1 cellular context compared by ENCODE assay signal in the genomic region with DNA sequence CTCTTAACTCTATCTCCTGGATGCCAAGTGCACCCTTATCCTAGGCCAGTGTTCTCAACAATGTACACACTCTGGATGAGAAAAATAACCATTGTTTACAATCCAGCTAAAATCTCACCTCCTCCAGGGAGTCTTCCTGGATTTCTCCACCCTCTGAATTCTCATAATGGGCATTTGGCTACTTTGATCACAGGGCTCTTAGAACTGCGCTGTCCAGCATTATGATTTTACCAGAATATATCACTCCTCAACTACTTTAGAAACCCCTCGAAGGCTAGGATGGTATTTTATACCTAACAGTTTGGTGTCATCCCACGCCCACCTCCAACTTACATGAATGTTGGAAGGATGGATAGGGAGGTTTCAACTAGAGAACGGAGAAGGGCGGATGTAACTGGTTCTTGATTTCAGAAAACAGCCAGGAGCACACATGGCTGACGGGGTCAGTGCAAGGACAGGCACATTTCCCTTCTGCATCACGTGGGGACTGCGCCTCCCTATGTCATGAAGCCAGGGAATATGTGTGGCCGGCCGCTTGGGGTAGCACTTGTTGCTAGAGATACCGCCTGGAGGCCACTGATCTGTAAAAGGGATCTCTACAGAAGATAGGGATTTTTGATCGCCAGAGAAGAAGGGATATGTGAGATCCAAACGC.
TF ChIP-seq lines count a peak whose summit lies in the region.

No MANE protein-coding gene starts in this region.

TF ChIP-seq in IMR-90, 13 proteins besides CTCF, POLR2A, EP300 and RAD21 (continued from another document):
- TF ChIP-seq, protein P1, sequence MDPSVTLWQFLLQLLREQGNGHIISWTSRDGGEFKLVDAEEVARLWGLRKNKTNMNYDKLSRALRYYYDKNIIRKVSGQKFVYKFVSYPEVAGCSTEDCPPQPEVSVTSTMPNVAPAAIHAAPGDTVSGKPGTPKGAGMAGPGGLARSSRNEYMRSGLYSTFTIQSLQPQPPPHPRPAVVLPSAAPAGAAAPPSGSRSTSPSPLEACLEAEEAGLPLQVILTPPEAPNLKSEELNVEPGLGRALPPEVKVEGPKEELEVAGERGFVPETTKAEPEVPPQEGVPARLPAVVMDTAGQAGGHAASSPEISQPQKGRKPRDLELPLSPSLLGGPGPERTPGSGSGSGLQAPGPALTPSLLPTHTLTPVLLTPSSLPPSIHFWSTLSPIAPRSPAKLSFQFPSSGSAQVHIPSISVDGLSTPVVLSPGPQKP (IDR thresholded peaks at IDR 0.05; ENCODE audit: borderline replicate concordance, low read depth, low read length) = no peak
- TF ChIP-seq FOS (IDR thresholded peaks at IDR 0.05; ENCODE audit: low read depth, low read length) (no peak), MAFK (IDR thresholded peaks at IDR 0.05; ENCODE audit: low read depth, low read length) (no peak), RFX5 (IDR thresholded peaks at IDR 0.05; ENCODE audit: low read depth, low read length) (no peak), BHLHE40 (IDR thresholded peaks at IDR 0.05; ENCODE audit: low read depth, low read length) (peak; percentile 42; the same call in 1 of the 2 replicates), MXI1 (IDR thresholded peaks at IDR 0.05; ENCODE audit: borderline replicate concordance, low read depth, low read length) (peak; percentile 83; the same call in 1 of the 2 replicates), RCOR1 (IDR thresholded peaks at IDR 0.05; ENCODE audit: insufficient replicate concordance, low read length) (peak; percentile 3), CEBPB (IDR thresholded peaks at IDR 0.05; ENCODE audit: low read depth, low read length) (no peak), SMC3 (IDR thresholded peaks at IDR 0.05; ENCODE audit: low read depth, low read length) (no peak)
- TF ChIP-seq, protein P2, sequence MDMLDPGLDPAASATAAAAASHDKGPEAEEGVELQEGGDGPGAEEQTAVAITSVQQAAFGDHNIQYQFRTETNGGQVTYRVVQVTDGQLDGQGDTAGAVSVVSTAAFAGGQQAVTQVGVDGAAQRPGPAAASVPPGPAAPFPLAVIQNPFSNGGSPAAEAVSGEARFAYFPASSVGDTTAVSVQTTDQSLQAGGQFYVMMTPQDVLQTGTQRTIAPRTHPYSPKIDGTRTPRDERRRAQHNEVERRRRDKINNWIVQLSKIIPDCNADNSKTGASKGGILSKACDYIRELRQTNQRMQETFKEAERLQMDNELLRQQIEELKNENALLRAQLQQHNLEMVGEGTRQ (IDR thresholded peaks at IDR 0.05; ENCODE audit: low read depth, low read length) = peak; percentile 96
TF ChIP-seq in IMR-90: peak in this region for 4.
